23 cellular contexts compared by ENCODE assay signal in genomic region chr17:80552523-80552922, GRCh38. TPM values are rescaled to one million over a fixed set of nuclear protein-coding genes. Genes with fewer than 3 reads are reported as not detected.
DNase-seq lines count a peak whose midpoint lies in the region; ATAC-seq, FAIRE-seq and TF ChIP-seq lines count a peak whose summit lies in the region.
"Had no signal": no experiment of that assay in that cellular context is flagged by ENCODE, and none has a peak within 500 bp of the region (broad histone marks: within the 10 kb centered on the region; RNA-seq: fewer than 3 reads in every experiment).

No MANE protein-coding gene starts in this region.

- no peaks in the 10 kb centered on the region for H3K9me3 ChIP-seq in HepG2 (ENCODE audit: low read length)
- H3K9me3 ChIP-seq in right lobe of liver = no peaks in the 10 kb centered on the region
- no peaks in the 10 kb centered on the region for H3K9me3 ChIP-seq in OCI-LY7 (ENCODE audit: low read length)
- H3K9me3 ChIP-seq: BLaER1, Caco-2 had no signal

- H3K27ac ChIP-seq in HepG2 (ENCODE audit: extremely low read length, insufficient read depth, low read length) (no peak overlapping the region), right lobe of liver (no peak overlapping the region), OCI-LY7 (ENCODE audit: low read depth, low read length, poor library complexity, severe bottlenecking) (no peak overlapping the region)
- H3K27ac ChIP-seq: 22Rv1, BLaER1, C4-2B had no signal

- H3K4me2 ChIP-seq in HepG2 (ENCODE audit: low read depth, low read length) = no peak overlapping the region
- H3K4me2 ChIP-seq in OCI-LY7 (ENCODE audit: low read length) = peak overlapping the region; percentile 1; the same call in 1 of the 2 replicates
- H3K4me2 ChIP-seq: BLaER1, GM23338 had no signal

- H3K79me2 ChIP-seq in HepG2 (ENCODE audit: insufficient read depth, low read length) (peaks cover 83% of the 10 kb centered on the region), OCI-LY7 (ENCODE audit: insufficient read depth, low read depth, low read length) (peaks cover 86% of the 10 kb centered on the region)

- no peak for TF ChIP-seq CTCF in HepG2 (CRISPR knock-in tag; IDR thresholded peaks at IDR 0.05)
- TF ChIP-seq CTCF in right lobe of liver (IDR thresholded peaks at IDR 0.05) = no peak
- no peak for TF ChIP-seq CTCF in OCI-LY7 (conservative IDR thresholded peaks at IDR 0.05; ENCODE audit: low read length)
- TF ChIP-seq CTCF in neural crest cell (conservative IDR thresholded peaks at IDR 0.05) = no peak
- no peak for TF ChIP-seq CTCF in GM10266 (IDR thresholded peaks at IDR 0.05; ENCODE audit: control insufficient read depth, insufficient read depth, low read depth, missing control alignments)

- intact Hi-C loops in HepG2 (cut with micrococcal nuclease; ENCODE audit: unreplicated experiment) (no loop called here), right lobe of liver (cut with DNase I) (no loop called here), OCI-LY7 (cut with micrococcal nuclease; ENCODE audit: unreplicated experiment) (no loop called here), sciatic nerve (cut with DNase I) (no loop called here)

- H3K36me3 ChIP-seq in HepG2 (replicated peaks in 1 of 2; ENCODE audit: control insufficient read depth in 1 of 2, insufficient read depth in 2 of 2, low read length in 2 of 2) (peaks cover 5 to 48% of the 10 kb centered on the region in 2 experiments), right lobe of liver (no peaks in the 10 kb centered on the region), OCI-LY7 (ENCODE audit: insufficient read depth, low read length) (peaks cover 50% of the 10 kb centered on the region)

- 50% methylated on average over 2 of the region's 2 CpGs for WGBS in HepG2 (ENCODE audit: low lambda C conversion rate)
- WGBS in right lobe of liver (ENCODE audit: insufficient coverage, low coverage, low lambda C conversion rate, missing lambda C conversion rate) = 36% methylated on average over 2 of the region's 2 CpGs

- no peak for ATAC-seq in HepG2
- ATAC-seq in right lobe of liver = no peak
- ATAC-seq in sciatic nerve = no peak
- no peak for ATAC-seq in GM18873 (IDR thresholded peaks at IDR 0.05; ENCODE audit: low FRiP score, unreplicated experiment)
- ATAC-seq: CD8-positive, alpha-beta T cell; GM23338; HCT116 had no signal

- peaks cover 25% of the 10 kb centered on the region for H3K4me1 ChIP-seq in HepG2 (ENCODE audit: insufficient read depth, low read length)
- peaks cover 0 to 3% (median 0%) of the 10 kb centered on the region in 4 donors for H3K4me1 ChIP-seq in right lobe of liver
- peaks cover 19% of the 10 kb centered on the region for H3K4me1 ChIP-seq in OCI-LY7 (ENCODE audit: insufficient read depth, low read length, poor library complexity, severe bottlenecking)
- H3K4me1 ChIP-seq: Caco-2 had no signal

- no peak overlapping the region for H3K4me3 ChIP-seq in HepG2 (replicated peaks in 1 of 3; ENCODE audit: insufficient read depth in 1 of 3, low read depth in 2 of 3, low read length in 3 of 3)
- H3K4me3 ChIP-seq in right lobe of liver = no peak overlapping the region
- no peak overlapping the region for H3K4me3 ChIP-seq in OCI-LY7 (ENCODE audit: low read depth, low read length, poor library complexity, severe bottlenecking)
- H3K4me3 ChIP-seq: BLaER1, GM23338 had no signal

- no peaks in the 10 kb centered on the region for H3K9me2 ChIP-seq in OCI-LY7 (ENCODE audit: insufficient read depth, low read length)

- no peaks in the 10 kb centered on the region for H3K9me3 Mint-ChIP-seq in neural crest cell
- H3K9me3 Mint-ChIP-seq: CD4-positive, CD25-positive, alpha-beta regulatory T cell; CD8-positive, alpha-beta T cell; GM23338; H9 had no signal

- peaks cover 2% of the 10 kb centered on the region for H3K4me1 Mint-ChIP-seq in neural crest cell
- H3K4me1 Mint-ChIP-seq: GM23338, H9 had no signal

- DNase-seq in HepG2 (ENCODE audit: low spot score) (no peak), right lobe of liver (no peak), OCI-LY7 (ENCODE audit: low spot score) (no peak), neural crest cell (ENCODE audit: low read depth, low spot score) (no peak), sciatic nerve (ENCODE audit: low spot score) (no peak), GM10266 (ENCODE audit: extremely low spot score) (no peak)
- no peak for DNase-seq in activated effector memory CD4-positive, alpha-beta T cell treated with Interleukin-2 at 50 U/mL for 16 hours
- DNase-seq: Caco-2; CD4-positive, CD25-positive, alpha-beta regulatory T cell; CD8-positive, alpha-beta T cell; DMS 273 treated with DMSO at 0.1 percent for 48 hours; DMS79; EL; GDM1; H9 had no signal

- no peaks in the 10 kb centered on the region for H3K27me3 Mint-ChIP-seq in neural crest cell (ENCODE audit: low read depth)
- H3K27me3 Mint-ChIP-seq: B cell; CD4-positive, CD25-positive, alpha-beta regulatory T cell had no signal

- peak overlapping the region; percentile 85 for H3K27ac Mint-ChIP-seq in neural crest cell (ENCODE audit: unreplicated experiment)
- H3K27ac Mint-ChIP-seq: B cell; CD8-positive, alpha-beta T cell; GM23338; H9 had no signal

- no peak for TF ChIP-seq RAD21 in HepG2 (CRISPR knock-in tag; IDR thresholded peaks at IDR 0.05)

- POLR2A ChIA-PET in HepG2 (lab: Yijun Ruan, JAX) (no interaction called here), OCI-LY7 (lab: Charles Lee) (no interaction called here)

- in situ Hi-C loops in HepG2 (cut with HindIII; ENCODE audit: extremely low pct_ligation_motif_present, low pct_unique_long_range_greater_than_20kb) = no loop called here

- BruUV-seq in HepG2 (replicated peaks; lab: Mats Ljungman, UMichigan) = no TSS peak
- BruUV-seq in OCI-LY7 (replicated peaks; lab: Mats Ljungman, UMichigan) = no TSS peak

- H3K36me3 Mint-ChIP-seq in neural crest cell (ENCODE audit: low read depth) = no peaks in the 10 kb centered on the region

- H3K27me3 ChIP-seq in HepG2 (ENCODE audit: control insufficient read depth in 1 of 2, insufficient read depth in 2 of 2, low read length in 2 of 2) (no peaks in the 10 kb centered on the region), right lobe of liver (no peaks in the 10 kb centered on the region)
- H3K27me3 ChIP-seq: BLaER1 had no signal

- no peak for FAIRE-seq in HepG2 (lab: Jason Lieb, UNC)
- FAIRE-seq: A204.1 had no signal

- CTCF ChIA-PET in HepG2 (lab: Yijun Ruan, JAX; ENCODE audit: low intra/inter-chr PET ratio, low total read pairs) = no interaction called here
- CTCF ChIA-PET in OCI-LY7 (lab: Charles Lee; ENCODE audit: unreplicated experiment) = no interaction called here

- H3K9ac ChIP-seq in HepG2 (ENCODE audit: insufficient read depth, low read depth, low read length) = no peak overlapping the region
- H3K9ac ChIP-seq: BLaER1 had no signal

- TF ChIP-seq EP300 in HepG2 (IDR thresholded peaks at IDR 0.05; ENCODE audit: low read depth in 2 of 2, low read length in 2 of 2) (no peak), HepG2 (CRISPR knock-in tag; IDR thresholded peaks at IDR 0.05; ENCODE audit: borderline replicate concordance) (no peak)

- peaks cover 26% of the 10 kb centered on the region for H4K20me1 ChIP-seq in HepG2 (ENCODE audit: insufficient read depth, low read length)
- H4K20me1 ChIP-seq in OCI-LY7 (ENCODE audit: insufficient read depth, low read length) = peaks cover 17% of the 10 kb centered on the region

- H2AFZ ChIP-seq in HepG2 (ENCODE audit: low read length) = no peak overlapping the region
- H2AFZ ChIP-seq in OCI-LY7 (ENCODE audit: low read length) = no peak overlapping the region
- H2AFZ ChIP-seq: GM23338 had no signal

- TF ChIP-seq POLR2A in HepG2 (IDR thresholded peaks at IDR 0.05; ENCODE audit: insufficient read depth in 1 of 2, low read depth in 2 of 2, low read length in 2 of 2) (no peak), right lobe of liver (IDR thresholded peaks at IDR 0.05) (no peak)

- no peak overlapping the region for H3K4me3 Mint-ChIP-seq in neural crest cell
- H3K4me3 Mint-ChIP-seq: B cell; CD4-positive, CD25-positive, alpha-beta regulatory T cell; CD8-positive, alpha-beta T cell; GM23338; H9 had no signal

TF ChIP-seq in HepG2, 621 proteins besides CTCF, POLR2A, EP300 and RAD21:
- no peak for TF ChIP-seq PCBP1 (IDR thresholded peaks at IDR 0.05; ENCODE audit: borderline replicate concordance, low read depth, low read length)
- TF ChIP-seq ZKSCAN1 (IDR thresholded peaks at IDR 0.05; ENCODE audit: low read length) = peak; percentile 40; the same call in 1 of the 2 replicates
TF ChIP-seq in HepG2: peak in this region for 1.

RNA-seq across cellular contexts. Expression of gene RPTOR, which starts 7.9 kb away (rescaled TPM):
- total RNA-seq in HepG2 (2016; rRNA removed; fragmentation: Illumina TruSeq; extraction: Trizol) (25.3 TPM in 2 replicates), right lobe of liver (10 to 100 TPM; 13.1 to 24.0 (median 15.5) TPM), OCI-LY7 (2022) (80.1 and 87.8 TPM in 2 replicates), neural crest cell (34.0 and 41.1 TPM in 2 replicates), sciatic nerve (35.7 TPM)
- total RNA-seq in HepG2 (2016; cell fraction: cytosol; rRNA removed; fragmentation: Illumina TruSeq; extraction: Trizol; ENCODE audit: low read depth) = 9.3 TPM in 2 replicates
- total RNA-seq in HepG2 (2016; cell fraction: insoluble cytoplasmic fraction; rRNA removed; fragmentation: Illumina TruSeq; extraction: Trizol) = 19.0 and 24.1 TPM in 2 replicates
- total RNA-seq in HepG2 (2016; cell fraction: membrane; rRNA removed; fragmentation: Illumina TruSeq; extraction: Trizol) = 10.7 and 12.5 TPM in 2 replicates
- total RNA-seq in HepG2 (2016; cell fraction: nucleus; rRNA removed; fragmentation: Illumina TruSeq; extraction: Trizol) = 47.4 and 53.3 TPM in 2 replicates
- polyA plus RNA-seq in HepG2 (2011; rRNA removed) = 6.6 and 7.2 TPM in 2 replicates
- 4.9 and 6.5 TPM in 2 replicates for polyA plus RNA-seq in HepG2 (2011; cell fraction: cytosol; rRNA removed)
- 40.6 and 57.3 TPM in 2 replicates for polyA plus RNA-seq in HepG2 (2011; cell fraction: nucleus; rRNA removed)
- polyA plus RNA-seq in HepG2 (2012) = 16.9 and 22.1 TPM in 2 replicates
- polyA plus RNA-seq in HepG2 (2016; cell fraction: cytosol; fragmentation: Illumina TruSeq; extraction: Trizol; ENCODE audit: low read depth) = 1.6 TPM in 2 replicates
- 12.7 and 16.8 TPM in 2 replicates for polyA plus RNA-seq in HepG2 (2016; cell fraction: insoluble cytoplasmic fraction; fragmentation: Illumina TruSeq; extraction: Trizol; ENCODE audit: low read depth)
- polyA plus RNA-seq in HepG2 (2016; cell fraction: membrane; fragmentation: Illumina TruSeq; extraction: Trizol; ENCODE audit: low read depth) = 3.3 and 3.8 TPM in 2 replicates
- 36.3 and 39.1 TPM in 2 replicates for polyA plus RNA-seq in HepG2 (2016; cell fraction: nucleus; fragmentation: Illumina TruSeq; extraction: Trizol; ENCODE audit: insufficient read depth, low read depth)
- 26.1 and 51.5 TPM in 2 replicates for polyA minus RNA-seq in HepG2 (2011; rRNA and poly(A)+ RNA removed; ENCODE audit: low replicate concordance)
- polyA minus RNA-seq in HepG2 (2011; cell fraction: cytosol; rRNA and poly(A)+ RNA removed) = 18.6 and 20.2 TPM in 2 replicates
- 62.9 and 72.9 TPM in 2 replicates for polyA minus RNA-seq in HepG2 (2011; cell fraction: nucleus; rRNA and poly(A)+ RNA removed)
- 41.3 and 48.1 TPM in 2 replicates for total RNA-seq in OCI-LY7 (2014; rRNA removed; shearing (Covaris generic))
